In the genomic region with DNA sequence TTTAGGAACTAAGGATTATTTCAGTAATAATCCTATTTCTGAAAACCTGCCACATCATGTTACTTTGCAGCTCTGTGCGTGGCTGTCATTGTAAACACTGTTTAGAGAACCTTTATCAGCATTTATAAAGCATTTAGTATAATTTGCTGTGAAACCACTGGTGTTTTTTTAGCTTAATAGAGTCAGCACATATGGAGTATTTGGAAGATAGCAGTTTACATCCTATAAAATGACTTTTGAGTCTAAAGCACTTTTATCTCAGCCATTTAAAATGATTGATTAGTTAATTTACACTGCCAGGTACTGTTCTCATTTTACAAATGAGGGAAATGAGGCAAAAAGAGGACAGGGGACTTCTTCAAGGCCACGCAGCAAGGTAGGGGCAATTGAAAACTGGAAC, we compare ENCODE assay signal across 25 cellular contexts.
"Had no signal": no experiment of that assay in that cellular context is flagged by ENCODE, and none has a peak within 500 bp of the region (broad histone marks: within the 10 kb centered on the region; RNA-seq: fewer than 3 reads in every experiment).

No MANE protein-coding gene starts in this region.

- H3K27ac ChIP-seq: body of pancreas, epithelial cell of prostate, esophagus squamous epithelium had no signal

- DNase-seq: activated CD4-positive, alpha-beta memory T cell treated with anti-CD3 and anti-CD28 coated beads for 36 hours; activated CD4-positive, alpha-beta T cell treated with anti-CD3 and anti-CD28 coated beads for 36 hours; activated CD4-positive, alpha-beta T cell treated with anti-CD3 and anti-CD28 coated beads, Interleukin-2, amount 10 ng/mL, durations not matched to agents 24 days and 14 days; activated CD4-positive, CD25-positive, alpha-beta regulatory T cell; activated CD4-positive, CD25-positive, alpha-beta regulatory T cell treated with anti-CD3 and anti-CD28 coated beads, Interleukin-2, amount 50 U/mL, for 72 hours; activated CD8-positive, alpha-beta memory T cell treated with anti-CD3 and anti-CD28 coated beads, Interleukin-2, amount 10 ng/mL, durations not matched to agents 7 days and 5 days; activated CD8-positive, alpha-beta memory T cell treated with anti-CD3 and anti-CD28 coated beads, Interleukin-2, amount 50 U/mL, for 4 hours; activated CD8-positive, alpha-beta T cell treated with anti-CD3 and anti-CD28 coated beads, Interleukin-2, amount 10 ng/mL, durations not matched to agents 7 days and 5 days; activated effector memory CD4-positive, alpha-beta T cell treated with anti-CD3 and anti-CD28 coated beads, Interleukin-2, amount 50 U/mL, for 16 hours; activated naive CD4-positive, alpha-beta T cell treated with anti-CD3 and anti-CD28 coated beads for 36 hours; activated T-cell treated with anti-CD3 and anti-CD28 coated beads, Interleukin-2, amount 50 U/mL, for 1 hour; activated T-cell treated with anti-CD3 and anti-CD28 coated beads, Interleukin-2, amount 50 U/mL, for 48 hours; amniotic stem cell; anterior cingulate cortex; body of pancreas; caudate nucleus; cortex of kidney; dermis blood vessel endothelial cell; effector CD8-positive, alpha-beta T cell; esophagus squamous epithelium; foreskin melanocyte; head of caudate nucleus; hippocampal formation; T-helper 2 cell had no signal

- ATAC-seq: activated CD4-positive, alpha-beta T cell treated with anti-CD3 and anti-CD28 coated beads for 36 hours; activated CD8-positive, alpha-beta memory T cell treated with anti-CD3 and anti-CD28 coated beads, Interleukin-2, amount 10 ng/mL, durations not matched to agents 7 days and 5 days; activated CD8-positive, alpha-beta T cell treated with anti-CD3 and anti-CD28 coated beads, Interleukin-2, amount 10 ng/mL, durations not matched to agents 7 days and 5 days; body of pancreas had no signal

- H3K4me3 ChIP-seq: body of pancreas, esophagus squamous epithelium had no signal

- H3K9me3 ChIP-seq: body of pancreas, esophagus squamous epithelium had no signal

- H3K27me3 ChIP-seq: body of pancreas, esophagus squamous epithelium had no signal

- H3K4me1 ChIP-seq: body of pancreas, esophagus squamous epithelium had no signal

- H3K36me3 ChIP-seq: esophagus squamous epithelium had no signal
